Comparison of ENCODE assay signal across 23 cellular contexts in genomic region chr18:57997820-57998219, GRCh38.
"Had no signal": no experiment of that assay in that cellular context is flagged by ENCODE, and none has a peak within 500 bp of the region (broad histone marks: within the 10 kb centered on the region; RNA-seq: fewer than 3 reads in every experiment).

No MANE protein-coding gene starts in this region.

- H3K79me2 ChIP-seq: parathyroid adenoma had no signal

- H3K27me3 ChIP-seq: colonic mucosa, esophagus squamous epithelium, gastroesophageal sphincter, spleen, tibial artery, upper lobe of right lung, vagina had no signal

- H3K4me3 ChIP-seq: colonic mucosa, esophagus squamous epithelium, gastroesophageal sphincter, prostate gland, spleen, tibial artery, upper lobe of right lung, vagina had no signal

- H3K36me3 ChIP-seq: colonic mucosa, esophagus squamous epithelium, gastroesophageal sphincter, prostate gland, spleen, tibial artery, upper lobe of right lung, vagina had no signal

- H3K36me3 Mint-ChIP-seq: mesothelial cell of epicardium; natural killer cell; stimulated activated memory B cell treated with anti-CD40 and anti-IgM and Interleukin-4, amounts not matched to agents 10 μg/mL and 1 μg/mL and 100 μg/mL, for 72 hours had no signal

- DNase-seq: colonic mucosa; dermis blood vessel endothelial cell; esophagus squamous epithelium; kidney glomerular epithelial cell; natural killer cell; occipital lobe; spleen; stimulated activated CD4-positive, alpha-beta T cell treated with anti-CD3 and anti-CD28 coated beads, Interleukin-15, amount 100 ng/mL, for 24 hours; stimulated activated CD4-positive, alpha-beta T cell treated with anti-CD3 and anti-CD28 coated beads, Interleukin-1b, Interleukin-23, amount 100 ng/mL, for 48 hours; stimulated activated CD4-positive, alpha-beta T cell treated with anti-CD3 and anti-CD28 coated beads, Interleukin-4, amount 100 ng/mL, for 24 hours; tibial artery; upper lobe of right lung had no signal

- H3K27ac Mint-ChIP-seq: mesothelial cell of epicardium; natural killer cell; stimulated activated memory B cell treated with anti-CD40 and anti-IgM and Interleukin-4, amounts not matched to agents 10 μg/mL and 1 μg/mL and 100 μg/mL, for 72 hours; stimulated activated naive CD8-positive, alpha-beta T cell treated with anti-CD3 and anti-CD28 coated beads, Interleukin-15, Interleukin-2, amounts not matched to agents 100 ng/mL and 50 ng/mL, for 24 hours had no signal

- H3K9me3 Mint-ChIP-seq: mesothelial cell of epicardium; natural killer cell; neural crest cell; stimulated activated memory B cell treated with anti-CD40 and anti-IgM and Interleukin-4, amounts not matched to agents 10 μg/mL and 1 μg/mL and 100 μg/mL, for 72 hours; stimulated activated naive CD8-positive, alpha-beta T cell treated with anti-CD3 and anti-CD28 coated beads, Interleukin-15, Interleukin-2, amounts not matched to agents 100 ng/mL and 50 ng/mL, for 24 hours had no signal

- H3K27me3 Mint-ChIP-seq: stimulated activated memory B cell treated with anti-CD40 and anti-IgM and Interleukin-4, amounts not matched to agents 10 μg/mL and 1 μg/mL and 100 μg/mL, for 72 hours had no signal

- FAIRE-seq: islet of Langerhans had no signal

- ATAC-seq: gastroesophageal sphincter; left lobe of liver; natural killer cell; sciatic nerve; stimulated activated memory B cell treated with anti-CD40 and anti-IgM and Interleukin-4, amounts not matched to agents 10 μg/mL and 1 μg/mL and 100 μg/mL, for 72 hours; upper lobe of right lung had no signal

- H3K9me3 ChIP-seq: colonic mucosa, esophagus squamous epithelium, gastroesophageal sphincter, prostate gland, spleen, tibial artery, upper lobe of right lung, vagina had no signal

- H3K4me3 Mint-ChIP-seq: mesothelial cell of epicardium; natural killer cell; neural crest cell; stimulated activated memory B cell treated with anti-CD40 and anti-IgM and Interleukin-4, amounts not matched to agents 10 μg/mL and 1 μg/mL and 100 μg/mL, for 72 hours; stimulated activated naive CD8-positive, alpha-beta T cell treated with anti-CD3 and anti-CD28 coated beads, Interleukin-15, Interleukin-2, amounts not matched to agents 100 ng/mL and 50 ng/mL, for 24 hours had no signal

- H2AFZ ChIP-seq: parathyroid adenoma had no signal

- H3K27ac ChIP-seq: colonic mucosa, esophagus squamous epithelium, gastroesophageal sphincter, parathyroid adenoma, prostate gland, spleen, tibial artery, upper lobe of right lung, vagina had no signal

- H3K4me1 ChIP-seq: colonic mucosa, esophagus squamous epithelium, gastroesophageal sphincter, parathyroid adenoma, prostate gland, spleen, tibial artery, upper lobe of right lung, vagina had no signal

- H3K9ac ChIP-seq: parathyroid adenoma had no signal

- H3K4me1 Mint-ChIP-seq: mesothelial cell of epicardium; natural killer cell; stimulated activated memory B cell treated with anti-CD40 and anti-IgM and Interleukin-4, amounts not matched to agents 10 μg/mL and 1 μg/mL and 100 μg/mL, for 72 hours had no signal
